ENCODE assay signal across 10 cellular contexts in genomic region chr11:76266269-76266668, GRCh38. TPM values are rescaled to one million over a fixed set of nuclear protein-coding genes. Genes with fewer than 3 reads are reported as not detected.
A peak's percentile ranks its signal among the peaks of the same experiment; 100 is the strongest.
DNase-seq lines count a peak whose midpoint lies in the region; ATAC-seq, FAIRE-seq and TF ChIP-seq lines count a peak whose summit lies in the region.
"Had no signal": no experiment of that assay in that cellular context is flagged by ENCODE, and none has a peak within 500 bp of the region (broad histone marks: within the 10 kb centered on the region; RNA-seq: fewer than 3 reads in every experiment).

No MANE protein-coding gene starts in this region.

- no peak for TF ChIP-seq EP300 in K562 (IDR thresholded peaks at IDR 0.05; ENCODE audit: low read length)

- no peaks in the 10 kb centered on the region for H3K27me3 ChIP-seq in ACC112 (ENCODE audit: insufficient read depth, low read length)
- H3K27me3 ChIP-seq in K562 (ENCODE audit: control insufficient read depth in 2 of 2, insufficient read depth in 2 of 2, low read length in 2 of 2), result peaks cover 0 to 47% of the 10 kb centered on the region in 2 experiments; a peak in 4 of 5 replicates
- no peaks in the 10 kb centered on the region for H3K27me3 ChIP-seq in lower lobe of right lung (ENCODE audit: low read depth)
- no peaks in the 10 kb centered on the region for H3K27me3 ChIP-seq in endodermal cell (ENCODE audit: control insufficient read depth, insufficient read depth, low read length, poor library complexity, severe bottlenecking)

- peaks cover 6% of the 10 kb centered on the region for H3K4me1 Mint-ChIP-seq in endodermal cell
- no peaks in the 10 kb centered on the region for H3K4me1 Mint-ChIP-seq in naive thymus-derived CD8-positive, alpha-beta T cell

- H3K9me3 Mint-ChIP-seq in endodermal cell, result no peaks in the 10 kb centered on the region
- H3K9me3 Mint-ChIP-seq in naive thymus-derived CD8-positive, alpha-beta T cell, result no peaks in the 10 kb centered on the region

- H3K36me3 Mint-ChIP-seq in endodermal cell (ENCODE audit: low read depth), result no peaks in the 10 kb centered on the region
- no peaks in the 10 kb centered on the region for H3K36me3 Mint-ChIP-seq in naive thymus-derived CD8-positive, alpha-beta T cell

- intact Hi-C loops in K562 (cut with micrococcal nuclease), result no loop called here
- intact Hi-C loops in lower lobe of right lung (cut with DNase I), result no loop called here

- H3K4me1 ChIP-seq in ACC112 (ENCODE audit: control insufficient read depth, insufficient read depth, low read length, unreplicated experiment) (peaks cover 47% of the 10 kb centered on the region), K562 (replicated peaks in 1 of 2; ENCODE audit: control insufficient read depth in 2 of 2, insufficient read depth in 2 of 2, low read length in 2 of 2) (no peaks in the 10 kb centered on the region; a peak in 1 of 5 replicates), lower lobe of right lung (peaks cover 9% of the 10 kb centered on the region), endodermal cell (ENCODE audit: control insufficient read depth, insufficient read depth, low read length) (no peaks in the 10 kb centered on the region)

- H3K9me1 ChIP-seq in K562 (ENCODE audit: control insufficient read depth, insufficient read depth, low read length), result no peaks in the 10 kb centered on the region

- H4K20me1 ChIP-seq in K562 (replicated peaks; ENCODE audit: control insufficient read depth, insufficient read depth, low read length), result 0 out of 2 replicates have a peak, but pooled peaks cover 4% of the 10 kb centered on the region

- H3K27ac ChIP-seq in ACC112 (ENCODE audit: low read depth, low read length) (peak overlapping the region; percentile 89), K562 (ENCODE audit: extremely low read depth, low read depth, low read length) (no peak overlapping the region), lower lobe of right lung (peak overlapping the region; percentile 51), endodermal cell (ENCODE audit: low read depth, low read length) (no peak overlapping the region)

- POLR2A ChIA-PET in K562 (lab: Yijun Ruan, JAX), result interaction anchor here (0.7 to 2.0 kb wide), 2 partner anchors 12 to 44 kb away, joined by 6 read pairs; no protein-coding TSS in a partner anchor
- POLR2A ChIA-PET in naive thymus-derived CD8-positive, alpha-beta T cell (lab: Charles Lee), result no interaction called here

- BruUV-seq in K562 (replicated peaks; lab: Mats Ljungman, UMichigan), result no TSS peak

- H3K4me3 ChIP-seq in ACC112 (ENCODE audit: low read depth, low read length) (peak overlapping the region; percentile 20; the same call in 1 of the 2 replicates), K562 (no peak overlapping the region), lower lobe of right lung (no peak overlapping the region), endodermal cell (ENCODE audit: low read length) (no peak overlapping the region)

- H3K79me2 ChIP-seq in ACC112 (ENCODE audit: control insufficient read depth, insufficient read depth, low read length, unreplicated experiment) (no peaks in the 10 kb centered on the region), K562 (ENCODE audit: control insufficient read depth, insufficient read depth, low read length) (no peaks in the 10 kb centered on the region)

- peak; percentile 17 for DNase-seq in HS-27A (ENCODE audit: low read depth)
- no peak for DNase-seq in K562 (ENCODE audit: extremely low read depth in 1 of 4, low spot score in 3 of 4)
- no peak for DNase-seq in lower lobe of right lung
- DNase-seq in stimulated activated naive CD4-positive, alpha-beta T cell treated with Interleukin-2 at 50 U/mL for 16 hours (lab: John Stamatoyannopoulos, UW), result no peak
- no peak for DNase-seq in endodermal cell
- no peak for DNase-seq in naive thymus-derived CD8-positive, alpha-beta T cell

- 0% methylated on average over 6 of the region's 6 CpGs for WGBS in K562 (ENCODE audit: insufficient coverage, low coverage, missing lambda C conversion rate)
- WGBS in endodermal cell (ENCODE audit: insufficient coverage in 1 of 2, insufficient read length in 1 of 2), 2 experiments, result 89 to 100% methylated on average over 2 to 6 of the region's 6 CpGs

- H3K9ac ChIP-seq in K562 (ENCODE audit: insufficient read depth in 1 of 2, low read depth in 2 of 2, low read length in 2 of 2), result no peak overlapping the region
- H3K9ac ChIP-seq in endodermal cell (ENCODE audit: extremely low read depth, low read length, poor library complexity, severe bottlenecking), result no peak overlapping the region

- H2AFZ ChIP-seq in ACC112 (ENCODE audit: low read length, unreplicated experiment), result no peak overlapping the region
- H2AFZ ChIP-seq in K562 (ENCODE audit: low read depth, low read length), result no peak overlapping the region

- H3K36me3 ChIP-seq in ACC112 (ENCODE audit: insufficient read depth, low read length) (no peaks in the 10 kb centered on the region), K562 (ENCODE audit: control insufficient read depth, insufficient read depth, low read length) (no peaks in the 10 kb centered on the region), lower lobe of right lung (no peaks in the 10 kb centered on the region), endodermal cell (ENCODE audit: control insufficient read depth, insufficient read depth, low read length) (no peaks in the 10 kb centered on the region)

- no peak overlapping the region for H3K27ac Mint-ChIP-seq in endodermal cell
- H3K27ac Mint-ChIP-seq in naive thymus-derived CD8-positive, alpha-beta T cell, result no peak overlapping the region

- peaks cover 11% of the 10 kb centered on the region for H3K27me3 Mint-ChIP-seq in endodermal cell (ENCODE audit: insufficient read depth)
- H3K27me3 Mint-ChIP-seq in naive thymus-derived CD8-positive, alpha-beta T cell, result peaks cover 0 to 8% (median 0%) of the 10 kb centered on the region in 5 donors

- TF ChIP-seq CTCF in K562 (IDR thresholded peaks at IDR 0.05 in 2 of 3, conservative IDR thresholded peaks at IDR 0.05 in 1 of 3; ENCODE audit: insufficient read depth in 2 of 3, low read depth in 1 of 3, low read length in 3 of 3) (no peak), lower lobe of right lung (IDR thresholded peaks at IDR 0.05) (no peak), endodermal cell (conservative IDR thresholded peaks at IDR 0.05) (no peak)

- H3K9me3 ChIP-seq in K562 (replicated peaks; ENCODE audit: control insufficient read depth, insufficient read depth, low read depth, low read length) (no peaks in the 10 kb centered on the region), lower lobe of right lung (no peaks in the 10 kb centered on the region), endodermal cell (ENCODE audit: control insufficient read depth, low read length) (no peaks in the 10 kb centered on the region)

- no peak for TF ChIP-seq POLR2A in K562 (conservative IDR thresholded peaks at IDR 0.05)

- FAIRE-seq in K562 (lab: Jason Lieb, UNC), result no peak
- FAIRE-seq: D721Med had no signal

- no peak overlapping the region for H3K4me2 ChIP-seq in K562 (ENCODE audit: insufficient read depth, low read length)

- ATAC-seq in K562 (no peak), lower lobe of right lung (no peak), HG02763 (IDR thresholded peaks at IDR 0.05; ENCODE audit: unreplicated experiment) (no peak)
- no peak for ATAC-seq in naive thymus-derived CD8-positive, alpha-beta T cell

- no peak overlapping the region for H3K4me3 Mint-ChIP-seq in endodermal cell
- H3K4me3 Mint-ChIP-seq in naive thymus-derived CD8-positive, alpha-beta T cell, result no peak overlapping the region

- CTCF ChIA-PET in K562 (lab: Yijun Ruan, JAX; ENCODE audit: low intra/inter-chr PET ratio), result no interaction called here

- in situ Hi-C loops in K562 (cut with MboI), result no loop called here

- no peak for TF ChIP-seq RAD21 in K562 (CRISPR knock-in tag; conservative IDR thresholded peaks at IDR 0.05 in 1 of 2, IDR thresholded peaks at IDR 0.05 in 1 of 2)

TF ChIP-seq in K562, 482 proteins besides CTCF, POLR2A, EP300 and RAD21 (continues in another document):
- TF ChIP-seq FOXJ2 (tag; IDR thresholded peaks at IDR 0.05) (no peak), ZNF512 (tag; IDR thresholded peaks at IDR 0.05) (no peak), FOSL1 (tag; conservative IDR thresholded peaks at IDR 0.05) (peak; percentile 55)

RNA-seq across cellular contexts. Expression of gene WNT11, which starts 60.0 kb away (rescaled TPM):
- total RNA-seq in K562 (2011; cell fraction: chromatin; rRNA removed; ENCODE audit: low replicate concordance), result 0.28 and 0.58 TPM in 2 replicates
- total RNA-seq in K562 (2011; cell fraction: nucleolus; rRNA removed), result 0.33 and 1.1 TPM in 2 replicates
- total RNA-seq in K562 (2011; cell fraction: nucleoplasm; rRNA removed), result 0.37 and 0.53 TPM in 2 replicates
- total RNA-seq in K562 (2014; rRNA removed) (not detected in 2 replicates), K562 (2014; rRNA removed; fragmentation: Illumina TruSeq; extraction: Trizol) (not detected in 2 replicates), K562 (2015; rRNA removed; fragmentation: Illumina TruSeq; extraction: Trizol) (not detected in 2 replicates), K562 (2021) (0.09 TPM in 1 of 2 replicates, not detected in the other), lower lobe of right lung (9.2 TPM), endodermal cell (under 1 TPM; 0.53 to 0.62 TPM)
- polyA plus RNA-seq in K562 (2011; rRNA removed) (0.20 and 0.51 TPM in 2 replicates), K562 (2014; fragmentation: Illumina TruSeq; extraction: Trizol) (0.12 TPM in 1 of 2 replicates, not detected in the other), K562 (2014; fragmentation: Nextera tagmentation; extraction: Ambion mirVana) (under 1 TPM in 1 of 2 experiments, not detected in 1; 0.03 TPM), K562 (2014; rRNA removed) (0.05 TPM in 1 of 2 replicates, not detected in the other)
- 0.69 and 1.4 TPM in 2 replicates for polyA plus RNA-seq in K562 (2011; cell fraction: cytosol; rRNA removed)
- polyA plus RNA-seq in K562 (2011; cell fraction: nucleus; rRNA removed), result 0.37 and 0.65 TPM in 2 replicates
- polyA plus RNA-seq in K562 (2012), result 0.22 and 0.37 TPM in 2 replicates
- 0.28 TPM in 1 of 2 replicates, not detected in the other for polyA minus RNA-seq in K562 (2011; rRNA and poly(A)+ RNA removed)
- polyA minus RNA-seq in K562 (2011; cell fraction: cytosol; rRNA and poly(A)+ RNA removed), result 1.8 TPM in 1 of 2 replicates, not detected in the other
- 0.56 TPM in 1 of 2 replicates, not detected in the other for polyA minus RNA-seq in K562 (2011; cell fraction: nucleus; rRNA and poly(A)+ RNA removed)
- polyA plus RNA-seq in endodermal cell (2013, experiment 1 of 2), result 0.85 TPM
- 0.37 TPM for polyA plus RNA-seq in endodermal cell (2013, experiment 2 of 2)
- under 1 TPM in 1 of 2 experiments, not detected in 1; 0.81 TPM for total RNA-seq in naive thymus-derived CD8-positive, alpha-beta T cell
- under 1 TPM in 2 of 3 donors, not detected in 1; 0.09 to 0.24 TPM for polyA plus RNA-seq in naive thymus-derived CD8-positive, alpha-beta T cell
- total RNA-seq: pulmonary artery endothelial cell had no signal

Comparison
In these comparisons a context has a peak if more than half of its experiments do, and no peak if none do; other contexts are left out.
1. H3K27ac ChIP-seq: peak in ACC112 (single experiment) and lower lobe of right lung (single experiment); none in K562 (single experiment) and endodermal cell (single experiment).